ENCODE assay signal across 14 cellular contexts in genomic region chr15:29812384-29812694, GRCh38. TPM values are rescaled to one million over a fixed set of nuclear protein-coding genes. Genes with fewer than 3 reads are reported as not detected.
DNase-seq lines count a peak whose midpoint lies in the region; ATAC-seq and TF ChIP-seq lines count a peak whose summit lies in the region.
"Had no signal": no experiment of that assay in that cellular context is flagged by ENCODE, and none has a peak within 500 bp of the region (broad histone marks: within the 10 kb centered on the region; RNA-seq: fewer than 3 reads in every experiment).

No MANE protein-coding gene starts in this region.

- no peak; the same call in 1 of the 2 replicates for ATAC-seq in WTC11
- ATAC-seq in GM18519 (IDR thresholded peaks at IDR 0.05; ENCODE audit: low FRiP score, unreplicated experiment), result no peak
- no peak for ATAC-seq in GM21381 (IDR thresholded peaks at IDR 0.05; ENCODE audit: unreplicated experiment)
- ATAC-seq: activated CD4-positive, alpha-beta T cell treated with anti-CD3 and anti-CD28 coated beads for 36 hours had no signal

- no peak overlapping the region for H3K4me2 ChIP-seq in H9 (ENCODE audit: insufficient read depth, insufficient read length, low read length)
- H3K4me2 ChIP-seq in skeletal muscle satellite cell (ENCODE audit: low read length), result peak overlapping the region; percentile 1

- no peaks in the 10 kb centered on the region for H3K23me2 ChIP-seq in H9 (ENCODE audit: insufficient read length, low read depth, low read length, poor library complexity, severe bottlenecking)

- no peak overlapping the region for H4K5ac ChIP-seq in H9 (ENCODE audit: insufficient read length, low read depth, low read length)

- H3K27me3 ChIP-seq in H9 (ENCODE audit: insufficient read depth, low read length) (no peaks in the 10 kb centered on the region), skeletal muscle satellite cell (ENCODE audit: control insufficient read depth, insufficient read depth, low read length) (no peaks in the 10 kb centered on the region)

- H3K56ac ChIP-seq in H9 (ENCODE audit: insufficient read length, low read depth, low read length), result no peak overlapping the region

- H2BK5ac ChIP-seq in H9 (ENCODE audit: insufficient read length, low read length), result no peak overlapping the region

- no peak overlapping the region for H3K9ac ChIP-seq in H9 (ENCODE audit: extremely low read depth, insufficient read length, low read length)
- no peak overlapping the region for H3K9ac ChIP-seq in skeletal muscle satellite cell (ENCODE audit: low read depth, low read length)

- no peaks in the 10 kb centered on the region for H3K27me3 Mint-ChIP-seq in H9 (ENCODE audit: low read depth)
- no peaks in the 10 kb centered on the region for H3K27me3 Mint-ChIP-seq in WTC11 (ENCODE audit: low read depth)

- no peak overlapping the region for H3K4ac ChIP-seq in H9 (ENCODE audit: low read depth, low read length)

- no peak overlapping the region for H3K23ac ChIP-seq in H9 (ENCODE audit: insufficient read length, low read depth, low read length)

- H3K18ac ChIP-seq in H9 (ENCODE audit: insufficient read length, low read depth, low read length), result no peak overlapping the region

- peak overlapping the region in 2 of 3 experiments; percentile 26 to 34; a peak in 3 of 7 replicates for H3K27ac Mint-ChIP-seq in H9
- peak overlapping the region; percentile 77 for H3K27ac Mint-ChIP-seq in WTC11
- H3K27ac Mint-ChIP-seq: activated CD4-positive, alpha-beta T cell treated with anti-CD3 and anti-CD28 coated beads for 36 hours had no signal

- H3K79me1 ChIP-seq in H9 (ENCODE audit: insufficient read depth, low read depth, low read length, poor library complexity, severe bottlenecking), result no peaks in the 10 kb centered on the region

- no peak overlapping the region for H3T11ph ChIP-seq in H9 (ENCODE audit: low read length)

- no peak for TF ChIP-seq CTCF in H9 (conservative IDR thresholded peaks at IDR 0.05)
- TF ChIP-seq CTCF in WTC11 (IDR thresholded peaks at IDR 0.05), result no peak
- TF ChIP-seq CTCF in fibroblast of the aortic adventitia (IDR thresholded peaks at IDR 0.05; ENCODE audit: insufficient read depth, low read length), result no peak
- TF ChIP-seq CTCF in GM20000 (IDR thresholded peaks at IDR 0.05; ENCODE audit: extremely low read depth, missing control alignments), result no peak

- H4K91ac ChIP-seq in H9 (ENCODE audit: insufficient read length, low read depth, low read length), result no peak overlapping the region

- H3K36me3 Mint-ChIP-seq in H9 (ENCODE audit: insufficient read depth in 1 of 3, low read depth in 3 of 3) (peaks cover under 1 to 11% (median 2%) of the 10 kb centered on the region in 3 experiments; a peak in 3 of 7 replicates), WTC11 (peaks cover under 1% of the 10 kb centered on the region; the same call in 1 of the 2 replicates)

- no peaks in the 10 kb centered on the region for H4K20me1 ChIP-seq in H9 (ENCODE audit: control insufficient read depth, insufficient read depth, insufficient read length)

- no peak overlapping the region for H2AFZ ChIP-seq in H9 (ENCODE audit: low read length)

- no peaks in the 10 kb centered on the region for H3K9me3 ChIP-seq in H9 (ENCODE audit: control insufficient read depth, low read depth, low read length)
- H3K9me3 ChIP-seq in skeletal muscle satellite cell (replicated peaks; ENCODE audit: low read length), result no peaks in the 10 kb centered on the region
- H3K9me3 ChIP-seq: left ventricle myocardium inferior had no signal

- H3K9me3 Mint-ChIP-seq in H9 (no peaks in the 10 kb centered on the region), WTC11 (no peaks in the 10 kb centered on the region)

- no peak overlapping the region for H3K27ac ChIP-seq in H9 (ENCODE audit: insufficient read length, low read depth, low read length)
- H3K27ac ChIP-seq: left ventricle myocardium inferior had no signal

- H3K4me3 Mint-ChIP-seq in H9 (no peak overlapping the region), WTC11 (no peak overlapping the region)
- H3K4me3 Mint-ChIP-seq: activated CD4-positive, alpha-beta T cell treated with anti-CD3 and anti-CD28 coated beads for 36 hours had no signal

- H3K79me2 ChIP-seq in H9 (ENCODE audit: insufficient read depth, low read length), result peaks cover 29% of the 10 kb centered on the region; the same call in 1 of the 2 replicates

- no CpG with 5 or more reads among the region's 2 CpGs for WGBS in H9 (ENCODE audit: extremely low coverage, insufficient read length, low lambda C conversion rate)

- H3K4me3 ChIP-seq in fibroblast of the aortic adventitia (ENCODE audit: low read depth, low read length), result no peak overlapping the region
- no peak overlapping the region for H3K4me3 ChIP-seq in skeletal muscle satellite cell (ENCODE audit: low read length)
- H3K4me3 ChIP-seq: left ventricle myocardium inferior had no signal

- POLR2A ChIA-PET in WTC11 (lab: Charles Lee), result no interaction called here

- H2AK5ac ChIP-seq in H9 (ENCODE audit: insufficient read length, low read length), result no peak overlapping the region

- H3K4me1 Mint-ChIP-seq in H9, result peaks cover 58 to 69% of the 10 kb centered on the region in 2 experiments
- peaks cover 69% of the 10 kb centered on the region for H3K4me1 Mint-ChIP-seq in WTC11
- H3K4me1 Mint-ChIP-seq: activated CD4-positive, alpha-beta T cell treated with anti-CD3 and anti-CD28 coated beads for 36 hours had no signal

- no peaks in the 10 kb centered on the region for H3K36me3 ChIP-seq in skeletal muscle satellite cell (ENCODE audit: insufficient read depth, low read length)
- H3K36me3 ChIP-seq: left ventricle myocardium inferior had no signal

- H2BK120ac ChIP-seq in H9 (ENCODE audit: low read depth, low read length, poor library complexity, severe bottlenecking), result no peak overlapping the region

- H2BK20ac ChIP-seq in H9 (ENCODE audit: low read depth, low read length, poor library complexity, severe bottlenecking), result no peak overlapping the region

- no peak overlapping the region for H3K14ac ChIP-seq in H9 (ENCODE audit: insufficient read depth, low read length)

- H2BK12ac ChIP-seq in H9 (ENCODE audit: insufficient read length, low read depth, low read length), result no peak overlapping the region

- H3K4me1 ChIP-seq in H9 (ENCODE audit: insufficient read depth, low read length), result no peaks in the 10 kb centered on the region; the same call in 1 of the 2 replicates
- H3K4me1 ChIP-seq in skeletal muscle satellite cell (ENCODE audit: control insufficient read depth, insufficient read depth, low read length), result peaks cover 42% of the 10 kb centered on the region

- CTCF ChIA-PET in WTC11 (lab: Charles Lee), result interaction anchor here (1.0 to 1.5 kb wide), 2 partner anchors 113 to 114 kb away, joined by 3 read pairs; no protein-coding TSS in a partner anchor

- H2BK15ac ChIP-seq in H9 (ENCODE audit: low read depth, low read length), result no peak overlapping the region

- no peak for DNase-seq in H9
- DNase-seq in WTC11 (ENCODE audit: low spot score), result no peak
- peak; percentile 69 for DNase-seq in fibroblast of the aortic adventitia (ENCODE audit: low read depth)
- no peak for DNase-seq in GM20000 (ENCODE audit: low spot score)
- no peak for DNase-seq in occipital lobe (lab: John Stamatoyannopoulos, UW)
- DNase-seq: activated CD4-positive, alpha-beta T cell treated with anti-CD3 and anti-CD28 coated beads for 36 hours; central memory CD4-positive, alpha-beta T cell; foreskin melanocyte; left ventricle myocardium inferior; NCI-H510A treated with DMSO at 0.1 percent for 48 hours; stimulated activated naive CD4-positive, alpha-beta T cell had no signal

- no peak overlapping the region for H4K8ac ChIP-seq in H9 (replicated peaks; ENCODE audit: insufficient read length, low read depth, low read length)

TF ChIP-seq in WTC11, 78 proteins besides CTCF, POLR2A, EP300 and RAD21 (continues in another document):
- TF ChIP-seq MAX (CRISPR knock-in tag; IDR thresholded peaks at IDR 0.05) (no peak), HMGXB4 (CRISPR knock-in tag; IDR thresholded peaks at IDR 0.05) (no peak)

RNA-seq across cellular contexts. Expression of gene TJP1, which starts 9.9 kb away (rescaled TPM):
- total RNA-seq in H9 (2021) (136 and 140 TPM in 2 replicates), WTC11 (2021) (115 to 129 TPM (median 115 TPM) in 3 replicates), fibroblast of the aortic adventitia (ENCODE audit: low replicate concordance) (94.2 and 95.3 TPM in 2 replicates), occipital lobe (48.7 TPM)
- 36.0 and 50.0 TPM in 2 replicates for total RNA-seq in skeletal muscle satellite cell (2012; rRNA removed)
